Comparison of ENCODE assay signal across 13 cellular contexts in the genomic region with DNA sequence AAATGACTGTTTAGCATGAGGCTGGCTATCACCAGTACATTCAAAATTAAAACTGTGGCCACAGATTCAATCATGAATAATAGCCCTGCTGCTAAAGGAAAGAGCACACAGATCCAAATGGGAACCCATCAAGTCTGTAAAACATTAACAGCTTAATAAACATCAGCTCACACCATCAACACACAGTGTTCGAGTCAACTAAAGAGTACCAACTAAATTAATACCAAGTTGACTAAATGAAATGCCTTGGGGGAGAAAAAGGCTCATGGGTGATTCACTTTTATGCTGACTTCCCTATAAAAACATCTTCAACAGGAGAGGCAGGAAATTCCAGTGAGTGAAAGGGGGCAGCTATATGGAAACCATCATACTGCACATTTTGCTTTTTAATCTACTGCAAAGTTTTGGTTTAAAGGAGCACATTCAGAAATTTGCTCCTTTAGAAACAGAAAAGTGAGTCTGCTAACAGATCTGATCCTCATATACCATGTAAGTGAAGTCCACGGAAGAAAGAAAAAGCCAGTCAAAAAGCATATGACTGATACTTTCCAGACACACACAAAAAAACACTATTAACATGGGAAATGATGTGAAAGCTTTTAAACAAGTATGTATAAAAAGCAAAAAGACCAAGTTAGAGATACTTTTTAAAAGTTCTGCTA. TPM values are rescaled to one million over a fixed set of nuclear protein-coding genes. Genes with fewer than 3 reads are reported as not detected.
DNase-seq lines count a peak whose midpoint lies in the region; ATAC-seq, FAIRE-seq and TF ChIP-seq lines count a peak whose summit lies in the region.
"Had no signal": no experiment of that assay in that cellular context is flagged by ENCODE, and none has a peak within 500 bp of the region (broad histone marks: within the 10 kb centered on the region; RNA-seq: fewer than 3 reads in every experiment).

No MANE protein-coding gene starts in this region.

- peaks cover 71% of the 10 kb centered on the region for H3K4me1 Mint-ChIP-seq in HFFc6 (ENCODE audit: low read depth)
- no peaks in the 10 kb centered on the region for H3K4me1 Mint-ChIP-seq in effector memory CD8-positive, alpha-beta T cell (ENCODE audit: low read depth in 2 of 2)

- intact Hi-C loops in adrenal gland (cut with DNase I), result no loop called here

- peak overlapping the region; percentile 88 for H3K27ac Mint-ChIP-seq in HFFc6
- H3K27ac Mint-ChIP-seq in effector memory CD8-positive, alpha-beta T cell, result no peak overlapping the region
- H3K27ac Mint-ChIP-seq: activated T-cell treated with anti-CD3 and anti-CD28 coated beads, Interleukin-2, amount 50 U/mL, for 72 hours had no signal

- peak overlapping the region; percentile 75 for H3K4me3 Mint-ChIP-seq in HFFc6
- no peak overlapping the region for H3K4me3 Mint-ChIP-seq in effector memory CD8-positive, alpha-beta T cell
- H3K4me3 Mint-ChIP-seq: activated T-cell treated with anti-CD3 and anti-CD28 coated beads, Interleukin-2, amount 50 U/mL, for 72 hours had no signal

- H3K9me3 ChIP-seq in small intestine (ENCODE audit: control insufficient read depth, low read depth) (no peaks in the 10 kb centered on the region), adrenal gland (replicated peaks in 1 of 3) (no peaks in the 10 kb centered on the region)

- FAIRE-seq in islet of Langerhans (lab: Jason Lieb, UNC) (peak; percentile 88), small intestine (lab: Jason Lieb, UNC) (no peak)
- FAIRE-seq: K562 had no signal

- H3K27me3 Mint-ChIP-seq in HFFc6 (ENCODE audit: insufficient read depth), result no peaks in the 10 kb centered on the region
- peaks cover 7 to 14% of the 10 kb centered on the region in 2 donors for H3K27me3 Mint-ChIP-seq in effector memory CD8-positive, alpha-beta T cell

- no peaks in the 10 kb centered on the region for H3K9me3 Mint-ChIP-seq in HFFc6
- no peaks in the 10 kb centered on the region for H3K9me3 Mint-ChIP-seq in effector memory CD8-positive, alpha-beta T cell

- H3K27me3 ChIP-seq in small intestine (ENCODE audit: control insufficient read depth in 2 of 2, insufficient read depth in 2 of 2, low read length in 2 of 2), result no peaks in the 10 kb centered on the region
- H3K27me3 ChIP-seq in adrenal gland, result no peaks in the 10 kb centered on the region

- H3K36me3 ChIP-seq in small intestine (ENCODE audit: control insufficient read depth in 2 of 2, insufficient read depth in 2 of 2, low read length in 2 of 2), result no peaks in the 10 kb centered on the region
- no peaks in the 10 kb centered on the region for H3K36me3 ChIP-seq in adrenal gland (replicated peaks in 1 of 2)

- no peak overlapping the region for H3K27ac ChIP-seq in small intestine (ENCODE audit: low read depth in 1 of 2, low read length in 1 of 2)
- H3K27ac ChIP-seq in adrenal gland, result no peak overlapping the region

- DNase-seq in HFFc6 (peak; percentile 69), amniotic stem cell (lab: John Stamatoyannopoulos, UW) (peak; percentile 39), small intestine (peak; percentile 38), adrenal gland (no peak), NCI-H446 (lab: John Stamatoyannopoulos, UW) (no peak)
- no peak for DNase-seq in effector memory CD8-positive, alpha-beta T cell
- DNase-seq: activated T-cell treated with anti-CD3 and anti-CD28 coated beads, Interleukin-2, amount 50 U/mL, for 72 hours; cerebellar nuclear complex; head of caudate nucleus; stimulated activated CD4-positive, alpha-beta T cell treated with anti-CD3 and anti-CD28 coated beads, Interleukin-12 subunit alpha, Interleukin-12 subunit beta, amount 100 ng/mL, for 4 hours had no signal

- peaks cover 0 to 3% of the 10 kb centered on the region in 2 donors for H3K4me1 ChIP-seq in small intestine (ENCODE audit: control insufficient read depth in 2 of 2, insufficient read depth in 1 of 2, low read depth in 1 of 2, low read length in 1 of 2)
- peaks cover 8 to 43% of the 10 kb centered on the region in 2 donors for H3K4me1 ChIP-seq in adrenal gland (replicated peaks in 1 of 2)

- ATAC-seq in effector memory CD8-positive, alpha-beta T cell (replicated peaks), result no peak
- ATAC-seq in GM21576 (IDR thresholded peaks at IDR 0.05; ENCODE audit: unreplicated experiment), result no peak
- ATAC-seq: activated T-cell treated with anti-CD3 and anti-CD28 coated beads, Interleukin-2, amount 50 U/mL, for 72 hours; K562 had no signal

- no peaks in the 10 kb centered on the region; the same call in 1 of the 2 replicates for H3K36me3 Mint-ChIP-seq in HFFc6 (ENCODE audit: low read depth)
- H3K36me3 Mint-ChIP-seq in effector memory CD8-positive, alpha-beta T cell (ENCODE audit: insufficient read depth), result no peaks in the 10 kb centered on the region

- WGBS in small intestine, 3 donors, result 16 to 49% (median 48%) methylated on average over 2 of the region's 2 CpGs
- WGBS in adrenal gland, 4 donors, result 68 to 81% (median 72%) methylated on average over 2 of the region's 2 CpGs

- TF ChIP-seq CTCF in HFFc6 (IDR thresholded peaks at IDR 0.05) (no peak), adrenal gland (IDR thresholded peaks at IDR 0.05) (no peak)

- no peak for TF ChIP-seq POLR2A in adrenal gland (IDR thresholded peaks at IDR 0.05)

- H3K4me3 ChIP-seq in small intestine (ENCODE audit: low read depth in 1 of 2, low read length in 2 of 2) (no peak overlapping the region), adrenal gland (no peak overlapping the region)
- H3K4me3 ChIP-seq: K562 had no signal

RNA-seq across cellular contexts. Expression of gene LGR4, which starts 16.3 kb away (rescaled TPM):
- 10 to 100 TPM; 13.9 to 20.2 (median 17.7) TPM for total RNA-seq in HFFc6 (2021; fragmentation: NEBNext Ultra II Directional; extraction: Animal tissue kit (Norgen Biotek cat#: 25700))
- 10 to 100 TPM in 2 of 3 donors, 1 to 10 TPM in 1; 5.9 to 20.5 (median 10.1) TPM for polyA plus RNA-seq in small intestine
- 10 to 100 TPM; 17.3 to 78.3 (median 44.6) TPM for total RNA-seq in adrenal gland
- polyA plus RNA-seq in adrenal gland, result 10 to 100 TPM in 1 of 3 donors, 1 to 10 TPM in 2; 7.3 to 36.8 (median 9.9) TPM

RNA-seq across cellular contexts. Expression of gene LIN7C, which starts 50.3 kb away (rescaled TPM):
- 10 to 100 TPM; 53.7 to 64.4 (median 60.2) TPM for total RNA-seq in HFFc6 (2021; fragmentation: NEBNext Ultra II Directional; extraction: Animal tissue kit (Norgen Biotek cat#: 25700))
- polyA plus RNA-seq in small intestine (10 to 100 TPM in 1 of 3 donors, 1 to 10 TPM in 2; 7.3 to 13.8 (median 8.9) TPM), adrenal gland (10 to 100 TPM in 1 of 3 donors, 1 to 10 TPM in 2; 7.2 to 20.3 (median 7.8) TPM)
- total RNA-seq in adrenal gland, result 10 to 100 TPM; 25.5 to 53.4 (median 41.3) TPM

Comparison
In these comparisons a context has a peak if more than half of its experiments do, and no peak if none do; other contexts are left out.
1. DNase-seq: peak in HFFc6 (single experiment), amniotic stem cell (single experiment) and small intestine (single experiment); none in adrenal gland (0 of 7), NCI-H446 (0 of 2) and effector memory CD8-positive, alpha-beta T cell (0 of 3).